Comparison of ENCODE assay signal across 27 cellular contexts in the genomic region with DNA sequence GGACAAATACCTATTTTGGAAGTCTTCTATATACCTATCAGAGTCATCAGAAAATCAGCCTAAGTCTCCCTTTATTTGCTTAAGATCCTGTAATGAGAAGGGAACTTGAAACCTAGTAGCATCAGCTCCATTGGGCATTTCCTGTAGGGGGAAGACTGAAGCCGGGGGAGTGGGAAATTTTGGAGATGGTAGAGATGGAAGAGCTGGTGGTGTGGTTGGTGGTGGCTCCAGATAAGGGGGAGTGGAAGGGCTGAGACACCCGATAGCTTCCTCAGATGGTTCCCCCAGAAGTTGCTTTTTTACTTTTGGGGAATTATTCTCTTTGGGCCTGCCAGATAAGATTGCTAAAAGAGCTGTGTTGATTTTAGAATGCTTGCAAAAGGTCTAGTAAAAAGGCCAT.
"Had no signal": no experiment of that assay in that cellular context is flagged by ENCODE, and none has a peak within 500 bp of the region (broad histone marks: within the 10 kb centered on the region; RNA-seq: fewer than 3 reads in every experiment).

No MANE protein-coding gene starts in this region.

- H3K27ac Mint-ChIP-seq: nephron; neural progenitor cell; progenitor cell of endocrine pancreas; stimulated activated effector memory CD8-positive, alpha-beta T cell treated with anti-CD3 and anti-CD28 coated beads, Interleukin-12 subunit alpha, Interleukin-12 subunit beta, amount 100 ng/mL, for 72 hours; stimulated activated naive B cell treated with anti-CD40 and anti-IgM and Interleukin-4, amounts not matched to agents 10 μg/mL and 1 μg/mL and 100 μg/mL, for 72 hours; stimulated activated naive CD8-positive, alpha-beta T cell treated with anti-CD3 and anti-CD28 coated beads, Interleukin-15, Interleukin-2, amounts not matched to agents 100 ng/mL and 50 ng/mL, for 24 hours had no signal

- DNase-seq: occipital lobe; ovary; posterior cingulate gyrus; psoas muscle; right cardiac atrium; right lobe of liver; sigmoid colon; small intestine; stimulated activated CD4-positive, alpha-beta T cell treated with anti-CD3 and anti-CD28 coated beads, Interleukin-15, amount 100 ng/mL, for 24 hours; stimulated activated CD4-positive, alpha-beta T cell treated with anti-CD3 and anti-CD28 coated beads, Interleukin-2, amount 100 ng/mL, for 24 hours; stimulated activated CD4-positive, alpha-beta T cell treated with anti-CD3 and anti-CD28 coated beads, Interleukin-2, amount 100 ng/mL, for 48 hours; stimulated activated CD4-positive, alpha-beta T cell treated with anti-CD3 and anti-CD28 coated beads, Interleukin-4, amount 100 ng/mL, for 24 hours; stimulated activated naive B cell treated with anti-CD40 and anti-IgM and Interleukin-4, amounts not matched to agents 10 μg/mL and 1 μg/mL and 100 μg/mL, for 72 hours; stimulated activated naive CD4-positive, alpha-beta T cell treated with Interleukin-2 at 50 U/mL for 16 hours; stomach; thyroid gland; trophoblast cell; upper lobe of left lung had no signal

- H3K36me3 Mint-ChIP-seq: stimulated activated effector memory CD8-positive, alpha-beta T cell treated with anti-CD3 and anti-CD28 coated beads, Interleukin-12 subunit alpha, Interleukin-12 subunit beta, amount 100 ng/mL, for 72 hours had no signal

- H3K4me3 ChIP-seq: neural progenitor cell, ovary, psoas muscle, right lobe of liver, sigmoid colon, stomach, thoracic aorta, thyroid gland, tibial nerve, upper lobe of left lung, vagina had no signal

- H3K4me3 Mint-ChIP-seq: nephron; neural progenitor cell; stimulated activated effector memory CD8-positive, alpha-beta T cell treated with anti-CD3 and anti-CD28 coated beads, Interleukin-12 subunit alpha, Interleukin-12 subunit beta, amount 100 ng/mL, for 72 hours; stimulated activated naive B cell treated with anti-CD40 and anti-IgM and Interleukin-4, amounts not matched to agents 10 μg/mL and 1 μg/mL and 100 μg/mL, for 72 hours; stimulated activated naive CD8-positive, alpha-beta T cell treated with anti-CD3 and anti-CD28 coated beads, Interleukin-15, Interleukin-2, amounts not matched to agents 100 ng/mL and 50 ng/mL, for 24 hours had no signal

- H3K36me3 ChIP-seq: neural progenitor cell, ovary, right lobe of liver, sigmoid colon, stomach, thoracic aorta, thyroid gland, tibial nerve, upper lobe of left lung, vagina had no signal

- H3K9me3 ChIP-seq: thyroid gland had no signal

- H3K27me3 Mint-ChIP-seq: progenitor cell of endocrine pancreas had no signal

- H3K4me1 Mint-ChIP-seq: nephron; neural progenitor cell; stimulated activated effector memory CD8-positive, alpha-beta T cell treated with anti-CD3 and anti-CD28 coated beads, Interleukin-12 subunit alpha, Interleukin-12 subunit beta, amount 100 ng/mL, for 72 hours; stimulated activated naive B cell treated with anti-CD40 and anti-IgM and Interleukin-4, amounts not matched to agents 10 μg/mL and 1 μg/mL and 100 μg/mL, for 72 hours had no signal

- H3K27me3 ChIP-seq: neural progenitor cell, ovary, right lobe of liver, sigmoid colon, stomach, thyroid gland, tibial nerve, upper lobe of left lung, vagina had no signal

- H3K4me1 ChIP-seq: neural progenitor cell, parathyroid adenoma, psoas muscle, right lobe of liver, sigmoid colon, stomach, thyroid gland, tibial nerve, upper lobe of left lung, vagina had no signal

- H3K9ac ChIP-seq: neural progenitor cell, parathyroid adenoma had no signal
